ENCODE assay signal across 8 cellular contexts in the genomic region with DNA sequence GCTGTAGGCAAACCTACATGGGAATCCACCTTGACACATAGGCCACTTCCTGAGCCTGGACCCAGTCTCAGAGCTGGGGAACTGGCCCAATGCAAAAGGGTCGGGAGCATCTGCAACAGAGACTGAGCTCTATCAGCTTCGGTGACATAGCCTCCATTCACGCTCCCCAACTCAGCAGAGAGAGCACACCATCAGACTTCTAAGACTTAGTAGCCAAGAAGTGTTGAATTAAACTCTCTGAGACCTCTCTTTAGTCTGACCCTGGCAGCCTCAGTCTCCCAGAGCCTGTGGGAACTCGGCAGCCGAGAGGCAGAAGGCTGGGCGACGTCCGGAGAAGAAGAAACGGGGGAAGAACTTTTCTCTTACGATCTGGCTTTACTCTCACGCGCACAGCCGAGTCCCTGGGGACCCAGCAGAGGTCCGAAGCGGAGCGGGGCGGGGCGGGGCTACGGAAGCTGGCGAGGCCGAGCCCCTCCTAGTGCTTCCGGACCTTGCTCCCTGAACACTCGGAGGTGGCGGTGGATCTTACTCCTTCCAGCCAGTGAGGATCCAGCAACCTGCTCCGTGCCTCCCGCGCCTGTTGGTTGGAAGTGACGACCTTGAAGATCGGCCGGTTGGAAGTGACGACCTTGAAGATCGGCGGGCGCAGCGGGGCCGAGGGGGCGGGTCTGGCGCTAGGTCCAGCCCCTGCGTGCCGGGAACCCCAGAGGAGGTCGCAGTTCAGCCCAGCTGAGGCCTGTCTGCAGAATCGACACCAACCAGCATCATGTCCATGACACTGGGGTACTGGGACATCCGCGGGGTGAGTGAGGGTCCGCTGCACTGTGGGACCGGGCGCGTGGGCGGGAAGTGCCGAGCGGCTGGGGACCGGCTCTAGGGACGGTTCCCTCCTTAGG. TPM values are rescaled to one million over a fixed set of nuclear protein-coding genes. Genes with fewer than 3 reads are reported as not detected.
DNase-seq lines count a peak whose midpoint lies in the region; ATAC-seq and TF ChIP-seq lines count a peak whose summit lies in the region.

A gene (plus strand): TSS at position 476 of the 896 bp plus-strand sequence. CDS start 291 bp downstream, at position 767.

- TF ChIP-seq CTCF in CD14-positive monocyte (IDR thresholded peaks at IDR 0.05) (no peak), OCI-LY1 (IDR thresholded peaks at IDR 0.05; ENCODE audit: low read length) (peak; percentile 9; the same call in 1 of the 2 replicates), epithelial cell of proximal tubule (conservative IDR thresholded peaks at IDR 0.05; ENCODE audit: low read depth, low read length) (no peak), mucosa of descending colon (IDR thresholded peaks at IDR 0.05) (no peak)

- H3K27me3 Mint-ChIP-seq in CD14-positive monocyte (ENCODE audit: low read depth in 3 of 3), result peaks cover 4 to 20% (median 9%) of the 10 kb centered on the region in 3 donors

- peaks cover 2 to 4% of the 10 kb centered on the region in 2 donors for H3K36me3 Mint-ChIP-seq in CD14-positive monocyte

- peak; percentile 64 for TF ChIP-seq POLR2A in GM19193 (IDR thresholded peaks at IDR 0.05; ENCODE audit: extremely low read depth, insufficient read depth, insufficient read length)

- no peaks in the 10 kb centered on the region for H3K79me2 ChIP-seq in OCI-LY1 (ENCODE audit: insufficient read depth, low read length)

- 0 out of 2 replicates have a peak, but pooled peaks cover 8% of the 10 kb centered on the region for H3K27me3 ChIP-seq in OCI-LY1 (ENCODE audit: insufficient read depth, low read length)

- no peaks in the 10 kb centered on the region for H3F3A ChIP-seq in OCI-LY1 (ENCODE audit: insufficient read depth, low read length)

- H3K9me3 ChIP-seq in OCI-LY1 (ENCODE audit: low read length) (no peaks in the 10 kb centered on the region), mucosa of descending colon (no peaks in the 10 kb centered on the region)

- ATAC-seq in HG03378 (IDR thresholded peaks at IDR 0.05; ENCODE audit: unreplicated experiment) (peak; percentile 76), mucosa of descending colon (peak; percentile 98)

- peaks cover 57% of the 10 kb centered on the region for H3K4me1 Mint-ChIP-seq in CD14-positive monocyte

- peak within 1 kb of the TSS; percentile 66 for H3K9ac ChIP-seq in OCI-LY1 (ENCODE audit: low read length)

- H3K4me1 ChIP-seq in OCI-LY1 (ENCODE audit: insufficient read depth, low read length, severe bottlenecking) (peaks cover 13% of the 10 kb centered on the region), mucosa of descending colon (ENCODE audit: low read depth) (peaks cover 10% of the 10 kb centered on the region)

- H3K9me3 Mint-ChIP-seq in CD14-positive monocyte, result peaks cover 0 to 1% (median 0%) of the 10 kb centered on the region in 7 donors

- H3K4me3 ChIP-seq in OCI-LY1 (ENCODE audit: low read depth, low read length, poor library complexity, severe bottlenecking) (peak within 1 kb of the TSS; percentile 68), epithelial cell of proximal tubule (ENCODE audit: low read depth, low read length) (peak within 1 kb of the TSS; percentile 75), mucosa of descending colon (peak within 1 kb of the TSS; percentile 67)

- H3K36me3 ChIP-seq in OCI-LY1 (ENCODE audit: insufficient read depth, low read length), result no peaks in the 10 kb centered on the region
- no peaks in the 10 kb centered on the region for H3K36me3 ChIP-seq in mucosa of descending colon (ENCODE audit: low read depth)

- H2AFZ ChIP-seq in OCI-LY1 (ENCODE audit: low read length), result 0 out of 2 replicates have a peak within 1 kb of the TSS, but pooled peaks have one; percentile 4

- H3K9me2 ChIP-seq in OCI-LY1 (ENCODE audit: low read depth, low read length), result no peaks in the 10 kb centered on the region

- DNase-seq in CD14-positive monocyte (ENCODE audit: low spot score) (no peak), activated T-cell treated with anti-CD3 and anti-CD28 coated beads for 4 hours (peak; percentile 42), epithelial cell of proximal tubule (ENCODE audit: low read depth) (no peak), mucosa of descending colon (peak; percentile 93 to 94 (median 94))
- peak; percentile 65 for DNase-seq in stimulated activated CD8-positive, alpha-beta memory T cell treated with anti-CD3 and anti-CD28 coated beads, Interleukin-4, amount 100 ng/mL, for 24 hours (ENCODE audit: low read depth)

- H3K4me2 ChIP-seq in OCI-LY1 (ENCODE audit: low read length), result peak within 1 kb of the TSS; percentile 77

- intact Hi-C loops in CD14-positive monocyte (cut with micrococcal nuclease), result no loop called here
- intact Hi-C loops in mucosa of descending colon (cut with DNase I, micrococcal nuclease), result no loop called here

- H4K20me1 ChIP-seq in OCI-LY1 (ENCODE audit: insufficient read depth, low read length), result no peaks in the 10 kb centered on the region

- peak within 1 kb of the TSS in 6 of 7 donors; percentile 38 to 85 (median 80) for H3K27ac Mint-ChIP-seq in CD14-positive monocyte

- H3K27ac ChIP-seq in OCI-LY1 (ENCODE audit: low read depth, low read length, poor library complexity, severe bottlenecking), result no peak within 1 kb of the TSS

- H3K4me3 Mint-ChIP-seq in CD14-positive monocyte, result peak within 1 kb of the TSS; percentile 94 to 97

RNA-seq across cellular contexts. Expression of the gene that starts here (rescaled TPM):
- 10 to 100 TPM; 11.9 to 15.9 TPM for polyA plus RNA-seq in CD14-positive monocyte
- total RNA-seq in epithelial cell of proximal tubule, result 2.1 and 10.7 TPM in 2 replicates
- total RNA-seq in mucosa of descending colon, result 10 to 100 TPM; 63.4 to 96.3 (median 74.2) TPM

Comparison
In these comparisons a context has a peak if more than half of its experiments do, and no peak if none do; other contexts are left out.
1. DNase-seq: peak in activated T-cell treated with anti-CD3 and anti-CD28 coated beads for 4 hours (single experiment), mucosa of descending colon (3 of 3) and stimulated activated CD8-positive, alpha-beta memory T cell treated with anti-CD3 and anti-CD28 coated beads, Interleukin-4, amount 100 ng/mL, for 24 hours (single experiment); none in CD14-positive monocyte (single experiment) and epithelial cell of proximal tubule (single experiment).
2. Peak in every context shown above with its lines, with median percentiles within 50 percentile points of each other: H3K4me3 ChIP-seq.